In the genomic region with DNA sequence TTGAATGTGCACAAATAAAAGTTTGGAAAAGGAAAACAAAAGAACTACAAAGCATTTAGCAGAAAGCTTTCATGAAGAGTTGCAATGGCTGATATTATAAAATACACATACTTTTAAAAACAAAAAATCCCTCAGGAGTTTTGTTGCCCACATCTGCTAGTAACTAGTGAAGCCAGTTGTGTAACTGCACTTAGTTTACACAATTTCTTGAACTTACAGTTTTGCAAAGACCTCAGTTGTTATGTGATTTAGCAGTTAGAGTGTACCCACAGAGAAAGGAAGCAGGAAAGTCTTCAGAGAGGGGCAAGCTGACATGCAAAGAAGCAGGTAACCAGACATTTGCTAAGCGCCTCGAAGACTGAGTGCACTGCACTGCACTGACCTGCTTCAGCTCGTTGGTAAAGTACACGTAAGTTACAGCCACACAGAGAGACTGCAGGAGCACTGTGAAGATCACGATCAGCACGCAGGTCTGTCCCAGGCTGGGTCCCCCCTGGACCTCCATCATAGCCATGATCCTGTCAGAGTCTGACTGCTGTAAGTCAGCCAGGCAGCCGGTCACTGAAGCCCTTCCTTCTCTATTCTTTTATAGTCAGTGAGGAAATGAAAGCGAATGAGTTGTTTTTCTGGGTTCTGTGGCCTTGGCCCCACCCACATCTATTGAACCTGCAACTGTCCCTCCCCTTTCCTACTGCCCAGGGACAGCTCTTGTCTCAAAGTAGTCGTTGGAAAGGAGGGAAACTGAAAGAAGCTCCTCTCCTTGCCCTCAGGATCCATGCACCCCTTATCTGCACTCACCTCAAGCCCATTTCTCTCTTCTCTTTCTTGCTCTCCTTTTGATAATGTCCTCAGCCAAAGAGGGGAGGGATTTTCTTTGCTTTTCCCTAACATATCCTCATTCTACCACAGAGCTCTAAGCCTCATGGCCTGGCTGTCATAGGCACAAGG, we compare ENCODE assay signal across 8 cellular contexts. TPM values are rescaled to one million over a fixed set of nuclear protein-coding genes. Genes with fewer than 3 reads are reported as not detected.
DNase-seq lines count a peak whose midpoint lies in the region; ATAC-seq and TF ChIP-seq lines count a peak whose summit lies in the region.

A gene (minus strand): TSS at position 560 of the 948 bp plus-strand sequence. CDS start 46 bp downstream, at position 514.

- H3K4me1 ChIP-seq in GM23248 (ENCODE audit: insufficient read depth), result peaks cover 10% of the 10 kb centered on the region; the same call in 1 of the 2 replicates

- in situ Hi-C loops in GM23248 (cut with MboI), result no loop called here

- peak within 1 kb of the TSS; percentile 57 for H3K4me2 ChIP-seq in GM23248 (ENCODE audit: unreplicated experiment)

- peak within 1 kb of the TSS; percentile 89 to 90 for H3K4me3 Mint-ChIP-seq in stimulated activated naive B cell treated with anti-CD40 and anti-IgM and Interleukin-4, amounts not matched to agents 10 μg/mL and 1 μg/mL and 100 μg/mL, for 72 hours

- H3K27me3 Mint-ChIP-seq in stimulated activated naive B cell treated with anti-CD40 and anti-IgM and Interleukin-4, amounts not matched to agents 10 μg/mL and 1 μg/mL and 100 μg/mL, for 72 hours, result no peaks in the 10 kb centered on the region

- no peaks in the 10 kb centered on the region for H3K79me2 ChIP-seq in GM23248 (ENCODE audit: insufficient read depth)

- peak; percentile 73 for DNase-seq in GM10248 (ENCODE audit: extremely low spot score)
- peak; percentile 47 for DNase-seq in GM23248
- no peak for DNase-seq in LNCaP clone FGC (ENCODE audit: low read depth)
- peak; percentile 65 for DNase-seq in central memory CD4-positive, alpha-beta T cell
- peak; percentile 68 to 76 for DNase-seq in lung microvascular endothelial cell (ENCODE audit: low read depth in 2 of 2)
- peak; percentile 62 for DNase-seq in stimulated activated naive B cell treated with anti-CD40 and anti-IgM and Interleukin-4, amounts not matched to agents 10 μg/mL and 1 μg/mL and 100 μg/mL, for 72 hours
- no peak for DNase-seq in NCI-H1092 treated with DMSO at 0.1 percent for 48 hours (lab: John Stamatoyannopoulos, UW)

- no peaks in the 10 kb centered on the region for H4K20me1 ChIP-seq in GM23248 (ENCODE audit: insufficient read depth)

- 8 to 12% methylated on average over 9 of the region's 9 CpGs for WGBS in GM23248 (ENCODE audit: low coverage in 1 of 2, low lambda C conversion rate in 2 of 2, missing lambda C conversion rate in 2 of 2), 2 experiments

- H3F3A ChIP-seq in GM23248 (ENCODE audit: insufficient read depth), result no peaks in the 10 kb centered on the region

- CTCF ChIA-PET in GM10248 (lab: Yijun Ruan, JAX), result interaction anchor here (0.9 to 2.7 kb wide), 7 partner anchors 8 to 150 kb away, joined by 3 to 12 read pairs (median 3); no protein-coding TSS in a partner anchor

- H3K9me3 Mint-ChIP-seq in stimulated activated naive B cell treated with anti-CD40 and anti-IgM and Interleukin-4, amounts not matched to agents 10 μg/mL and 1 μg/mL and 100 μg/mL, for 72 hours, result no peaks in the 10 kb centered on the region

- H3K9ac ChIP-seq in GM23248, result peak within 1 kb of the TSS; percentile 19; the same call in 1 of the 2 replicates

- no peaks in the 10 kb centered on the region for H3K27me3 ChIP-seq in GM23248 (replicated peaks; ENCODE audit: insufficient read depth)

- H3K4me3 ChIP-seq in GM23248, result peak within 1 kb of the TSS; percentile 44
- peak within 1 kb of the TSS; percentile 45 for H3K4me3 ChIP-seq in LNCaP clone FGC (ENCODE audit: low read depth, low read length)
- peak within 1 kb of the TSS; percentile 22 for H3K4me3 ChIP-seq in WI38 (ENCODE audit: low read depth, low read length)

- peak within 1 kb of the TSS; percentile 64 for H2AFZ ChIP-seq in GM23248

- peak within 1 kb of the TSS; percentile 94 for H3K27ac Mint-ChIP-seq in stimulated activated naive B cell treated with anti-CD40 and anti-IgM and Interleukin-4, amounts not matched to agents 10 μg/mL and 1 μg/mL and 100 μg/mL, for 72 hours

- H3K9me2 ChIP-seq in GM23248 (ENCODE audit: insufficient read depth), result no peaks in the 10 kb centered on the region

- H3K36me3 Mint-ChIP-seq in stimulated activated naive B cell treated with anti-CD40 and anti-IgM and Interleukin-4, amounts not matched to agents 10 μg/mL and 1 μg/mL and 100 μg/mL, for 72 hours, result no peaks in the 10 kb centered on the region

- TF ChIP-seq CTCF in GM10248 (IDR thresholded peaks at IDR 0.05; ENCODE audit: control extremely low read depth, extremely low read depth, low read depth, missing control alignments) (no peak), LNCaP clone FGC (IDR thresholded peaks at IDR 0.05; ENCODE audit: control insufficient read depth, extremely low read depth, insufficient read depth) (no peak), WI38 (IDR thresholded peaks at IDR 0.05; ENCODE audit: low read depth, low read length) (no peak)

- ATAC-seq in stimulated activated naive B cell treated with anti-CD40 and anti-IgM and Interleukin-4, amounts not matched to agents 10 μg/mL and 1 μg/mL and 100 μg/mL, for 72 hours (replicated peaks), result peak; percentile 91 to 94

- no peak within 1 kb of the TSS for H3K27ac ChIP-seq in GM23248

- H3K9me3 ChIP-seq in GM23248 (ENCODE audit: low read depth), result no peaks in the 10 kb centered on the region

- POLR2A ChIA-PET in GM10248 (lab: Yijun Ruan, JAX), result interaction anchor here (1.2 kb wide), 1 partner anchor 10 kb away, joined by 3 read pairs; no protein-coding TSS in a partner anchor

- H3K4me1 Mint-ChIP-seq in stimulated activated naive B cell treated with anti-CD40 and anti-IgM and Interleukin-4, amounts not matched to agents 10 μg/mL and 1 μg/mL and 100 μg/mL, for 72 hours, result peaks cover 26 to 44% of the 10 kb centered on the region in 2 donors

- H3K36me3 ChIP-seq in GM23248 (ENCODE audit: low read depth), result no peaks in the 10 kb centered on the region

RNA-seq across cellular contexts. Expression of the gene that starts here (rescaled TPM):
- 0.63 TPM in 1 of 2 replicates, not detected in the other for total RNA-seq in GM23248 (2014; rRNA removed; shearing (Covaris generic))
- not detected in 2 replicates for polyA plus RNA-seq in GM23248 (2016; fragmentation: Nextera tagmentation; extraction: Ambion mirVana)
- 69.1 and 91.1 TPM in 2 replicates for total RNA-seq in lung microvascular endothelial cell

Comparison
In these comparisons a context has a peak if more than half of its experiments do, and no peak if none do; other contexts are left out.
1. RNA of the gene that starts here (total RNA-seq): 69.1 to 91.1 TPM in lung microvascular endothelial cell; 0.63 TPM in GM23248; every median in the first group is over 10 times any median in the second.
2. Peak in DNase-seq, H3K4me3 ChIP-seq, H3K9ac ChIP-seq and H3K4me2 ChIP-seq in GM23248; RNA of the gene not detected or under 1 TPM.
3. DNase-seq: peak in GM10248 (single experiment), central memory CD4-positive, alpha-beta T cell (single experiment), lung microvascular endothelial cell (2 of 2) and stimulated activated naive B cell treated with anti-CD40 and anti-IgM and Interleukin-4, amounts not matched to agents 10 μg/mL and 1 μg/mL and 100 μg/mL, for 72 hours (single experiment); none in LNCaP clone FGC (single experiment) and NCI-H1092 treated with DMSO at 0.1 percent for 48 hours (single experiment).
4. Peak in every context shown above with its lines, with median percentiles within 50 percentile points of each other: H3K4me3 ChIP-seq.